In the genomic region with DNA sequence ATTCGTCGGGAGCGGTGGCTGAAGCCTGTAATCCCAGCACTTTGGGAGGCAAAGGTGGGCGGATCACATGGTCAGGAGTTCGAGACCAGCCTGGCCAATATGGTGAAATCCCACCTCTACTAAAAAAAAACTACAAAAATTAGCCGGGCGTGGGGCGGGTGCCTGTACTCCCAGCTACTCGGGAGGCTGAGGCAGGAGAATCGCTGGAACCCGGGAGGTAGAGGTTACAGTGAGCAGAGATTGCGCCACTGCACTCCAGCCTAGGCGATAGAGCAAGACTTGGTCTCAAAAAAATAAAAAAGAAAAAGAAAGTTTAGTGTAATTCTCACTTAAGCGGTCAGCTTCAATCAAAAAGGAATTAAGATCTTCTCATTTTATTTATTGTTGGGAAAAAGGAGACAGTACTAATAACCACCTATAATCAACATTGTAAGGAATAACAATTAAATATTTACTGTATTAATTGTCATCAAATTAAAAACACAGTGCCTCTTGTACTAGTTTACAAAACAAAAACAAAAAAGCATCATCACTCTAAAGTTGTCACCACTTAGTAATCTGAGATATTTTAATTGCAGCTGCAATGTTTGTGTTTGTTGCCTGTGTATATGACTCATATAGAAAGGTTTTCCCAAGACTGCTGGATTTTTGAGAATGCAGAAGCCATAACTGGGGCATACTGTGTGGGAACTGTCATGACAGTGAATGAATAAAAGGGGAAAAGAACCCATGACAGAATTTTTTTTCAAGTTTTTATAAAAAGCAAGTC, we compare ENCODE assay signal across 11 cellular contexts. TPM values are rescaled to one million over a fixed set of nuclear protein-coding genes. Genes with fewer than 3 reads are reported as not detected.
DNase-seq lines count a peak whose midpoint lies in the region; ATAC-seq, FAIRE-seq and TF ChIP-seq lines count a peak whose summit lies in the region.
"Had no signal": no experiment of that assay in that cellular context is flagged by ENCODE, and none has a peak within 500 bp of the region (broad histone marks: within the 10 kb centered on the region; RNA-seq: fewer than 3 reads in every experiment).

No MANE protein-coding gene starts in this region.

- H3K4me3 ChIP-seq in SK-N-SH (ENCODE audit: low read depth in 2 of 2, low read length in 1 of 2) (no peak overlapping the region), fibroblast of mammary gland (ENCODE audit: control insufficient read depth, low read depth, low read length) (no peak overlapping the region), skeletal muscle satellite cell (ENCODE audit: low read length) (no peak overlapping the region)
- no peak overlapping the region for H3K4me3 ChIP-seq in naive thymus-derived CD4-positive, alpha-beta T cell (ENCODE audit: low read length)

- no peak for TF ChIP-seq EP300 in SK-N-SH (IDR thresholded peaks at IDR 0.05; ENCODE audit: borderline replicate concordance in 1 of 2, low read depth in 1 of 2, low read length in 1 of 2)

- H4K20me1 ChIP-seq in SK-N-SH (ENCODE audit: insufficient read depth) = peaks cover 50% of the 10 kb centered on the region

- no peak overlapping the region for H3K27ac Mint-ChIP-seq in naive thymus-derived CD4-positive, alpha-beta T cell

- peaks cover 11% of the 10 kb centered on the region for H3F3A ChIP-seq in SK-N-SH (replicated peaks; ENCODE audit: insufficient read depth)

- ATAC-seq in naive thymus-derived CD4-positive, alpha-beta T cell = no peak
- ATAC-seq in GM21717 (IDR thresholded peaks at IDR 0.05; ENCODE audit: unreplicated experiment) = no peak

- H3K27ac ChIP-seq in SK-N-SH (ENCODE audit: low read depth in 2 of 2, low read length in 1 of 2) = peak overlapping the region in 1 of 2 experiments; percentile 72; a peak in 2 of 4 replicates
- no peak overlapping the region for H3K27ac ChIP-seq in naive thymus-derived CD4-positive, alpha-beta T cell (ENCODE audit: low read depth, low read length)

- H3K9me2 ChIP-seq in SK-N-SH = no peaks in the 10 kb centered on the region

- no peak for TF ChIP-seq RAD21 in SK-N-SH (IDR thresholded peaks at IDR 0.05; ENCODE audit: low read length)

- TF ChIP-seq POLR2A in H54 (IDR thresholded peaks at IDR 0.05; ENCODE audit: low read depth, low read length) = no peak

- no peak overlapping the region for H3K9ac ChIP-seq in SK-N-SH
- H3K9ac ChIP-seq in skeletal muscle satellite cell (ENCODE audit: low read depth, low read length) = no peak overlapping the region

- H3K4me2 ChIP-seq in SK-N-SH (no peak overlapping the region), skeletal muscle satellite cell (ENCODE audit: low read length) (peak overlapping the region; percentile 17)

- H3K36me3 Mint-ChIP-seq in naive thymus-derived CD4-positive, alpha-beta T cell = peaks cover 0 to 4% (median 2%) of the 10 kb centered on the region in 5 donors

- no peaks in the 10 kb centered on the region for H3K27me3 Mint-ChIP-seq in naive thymus-derived CD4-positive, alpha-beta T cell

- H3K79me2 ChIP-seq in SK-N-SH (ENCODE audit: insufficient read depth) = peaks cover 86% of the 10 kb centered on the region

- POLR2A ChIA-PET in SK-N-SH (lab: Yijun Ruan, JAX) = no interaction called here
- POLR2A ChIA-PET in naive thymus-derived CD4-positive, alpha-beta T cell (lab: Charles Lee) = interaction anchor here (0.7 kb wide), 1 partner anchor 199 kb away, joined by 3 read pairs; no protein-coding TSS in a partner anchor

- no peaks in the 10 kb centered on the region for H3K27me3 ChIP-seq in SK-N-SH (ENCODE audit: insufficient read depth)
- H3K27me3 ChIP-seq in skeletal muscle satellite cell (ENCODE audit: control insufficient read depth, insufficient read depth, low read length) = no peaks in the 10 kb centered on the region
- H3K27me3 ChIP-seq in naive thymus-derived CD4-positive, alpha-beta T cell (ENCODE audit: control insufficient read depth in 2 of 2, insufficient read depth in 2 of 2, low read length in 2 of 2) = no peaks in the 10 kb centered on the region
- H3K27me3 ChIP-seq: tibial nerve had no signal

- DNase-seq in H54 (ENCODE audit: insufficient read length, low spot score) (peak; percentile 31), SK-N-SH (no peak), fibroblast of mammary gland (ENCODE audit: low read depth) (peak; percentile 83)
- DNase-seq in naive thymus-derived CD4-positive, alpha-beta T cell = no peak
- no peak for DNase-seq in effector CD4-positive, alpha-beta T cell
- DNase-seq: activated CD4-positive, alpha-beta T cell treated with anti-CD3 and anti-CD28 coated beads, Interleukin-2, amount 50 U/mL, for 4 hours; amygdala; stimulated activated CD4-positive, alpha-beta T cell treated with anti-CD3 and anti-CD28 coated beads, Interleukin-4, amount 100 ng/mL, for 4 hours had no signal

- H3K36me3 ChIP-seq in SK-N-SH (replicated peaks in 1 of 2; ENCODE audit: control insufficient read depth in 1 of 2, insufficient read depth in 2 of 2, low read length in 1 of 2) = no peaks in the 10 kb centered on the region
- no peaks in the 10 kb centered on the region for H3K36me3 ChIP-seq in skeletal muscle satellite cell (ENCODE audit: insufficient read depth, low read length)
- H3K36me3 ChIP-seq in naive thymus-derived CD4-positive, alpha-beta T cell (ENCODE audit: control insufficient read depth in 2 of 3, insufficient read depth in 3 of 3, low read length in 3 of 3) = peaks cover 0 to 7% (median 0%) of the 10 kb centered on the region in 3 experiments
- H3K36me3 ChIP-seq: tibial nerve had no signal

- no peak overlapping the region for H2AFZ ChIP-seq in SK-N-SH (ENCODE audit: low read depth)

- TF ChIP-seq CTCF in SK-N-SH (IDR thresholded peaks at IDR 0.05) = no peak
- no peak for TF ChIP-seq CTCF in fibroblast of mammary gland (conservative IDR thresholded peaks at IDR 0.05; ENCODE audit: control insufficient read depth, insufficient read depth, low read depth, low read length)

- H3K9me3 ChIP-seq in SK-N-SH = no peaks in the 10 kb centered on the region
- no peaks in the 10 kb centered on the region for H3K9me3 ChIP-seq in skeletal muscle satellite cell (replicated peaks; ENCODE audit: low read length)
- no peaks in the 10 kb centered on the region for H3K9me3 ChIP-seq in naive thymus-derived CD4-positive, alpha-beta T cell (ENCODE audit: control insufficient read depth in 2 of 3, low read length in 3 of 3)
- H3K9me3 ChIP-seq: tibial nerve had no signal

- peaks cover 23 to 54% (median 41%) of the 10 kb centered on the region in 7 donors for H3K4me1 Mint-ChIP-seq in naive thymus-derived CD4-positive, alpha-beta T cell

- H3K4me1 ChIP-seq in SK-N-SH (ENCODE audit: control insufficient read depth in 1 of 2, insufficient read depth in 2 of 2, low read depth in 1 of 2, low read length in 1 of 2) (peaks cover 6 to 18% of the 10 kb centered on the region in 2 experiments; a peak in 3 of 4 replicates), skeletal muscle satellite cell (ENCODE audit: control insufficient read depth, insufficient read depth, low read length) (peaks cover 30% of the 10 kb centered on the region)
- H3K4me1 ChIP-seq in naive thymus-derived CD4-positive, alpha-beta T cell (ENCODE audit: control insufficient read depth in 2 of 2, insufficient read depth in 2 of 2, low read length in 2 of 2) = peaks cover 10 to 24% of the 10 kb centered on the region in 2 donors

- CTCF ChIA-PET in SK-N-SH (lab: Yijun Ruan, JAX) = interaction anchor here (0.7 kb wide), 1 partner anchor 11 kb away, joined by 3 read pairs; no protein-coding TSS in a partner anchor
- CTCF ChIA-PET in naive thymus-derived CD4-positive, alpha-beta T cell (lab: Charles Lee) = no interaction called here

- intact Hi-C loops in naive thymus-derived CD4-positive, alpha-beta T cell (cut with micrococcal nuclease) = no loop called here

- peak overlapping the region in 2 of 10 donors; percentile 35 to 41 for H3K4me3 Mint-ChIP-seq in naive thymus-derived CD4-positive, alpha-beta T cell

- H3K9me3 Mint-ChIP-seq in naive thymus-derived CD4-positive, alpha-beta T cell = no peaks in the 10 kb centered on the region

- WGBS in SK-N-SH (ENCODE audit: low lambda C conversion rate) = 97% methylated on average over 14 of the region's 14 CpGs

- no peak for FAIRE-seq in H54 (lab: Jason Lieb, UNC)

TF ChIP-seq in SK-N-SH, 30 proteins besides CTCF, POLR2A, EP300 and RAD21:
- TF ChIP-seq JUND (IDR thresholded peaks at IDR 0.05) = no peak
- TF ChIP-seq SIN3A (IDR thresholded peaks at IDR 0.05; ENCODE audit: borderline replicate concordance, low read depth, low read length) = no peak
- 0 out of 2 replicates have a peak, but pooled peaks have one; percentile 7 for TF ChIP-seq TCF12 (IDR thresholded peaks at IDR 0.05)
- peak; percentile 34; the same call in 1 of the 2 replicates for TF ChIP-seq FOSL2 (IDR thresholded peaks at IDR 0.05; ENCODE audit: borderline replicate concordance, low read depth)

RNA-seq across cellular contexts. Expression of a gene that starts 3.7 kb away (rescaled TPM):
- polyA plus RNA-seq in SK-N-SH (2012; rRNA removed) = 8.6 and 10.3 TPM in 2 replicates
- 6.0 and 7.3 TPM in 2 replicates for polyA plus RNA-seq in SK-N-SH (2012; cell fraction: cytosol; rRNA removed)
- polyA plus RNA-seq in SK-N-SH (2012; cell fraction: nucleus; rRNA removed) = 25.0 and 26.3 TPM in 2 replicates
- 9.4 and 9.9 TPM in 2 replicates for total RNA-seq in skeletal muscle satellite cell (2012; rRNA removed)
- 10 to 100 TPM; 18.7 to 25.7 (median 24.6) TPM for total RNA-seq in naive thymus-derived CD4-positive, alpha-beta T cell
- polyA plus RNA-seq in naive thymus-derived CD4-positive, alpha-beta T cell = 10 to 100 TPM; 17.9 to 26.7 TPM

RNA-seq across cellular contexts. Expression of a gene that starts 18.4 kb away (rescaled TPM):
- 100 and 119 TPM in 2 replicates for polyA plus RNA-seq in SK-N-SH (2012; rRNA removed)
- polyA plus RNA-seq in SK-N-SH (2012; cell fraction: cytosol; rRNA removed) = 79.5 and 109 TPM in 2 replicates
- polyA plus RNA-seq in SK-N-SH (2012; cell fraction: nucleus; rRNA removed) = 51.0 and 70.5 TPM in 2 replicates
- total RNA-seq in skeletal muscle satellite cell (2012; rRNA removed) = 63.1 and 70.8 TPM in 2 replicates
- 100 to 1,000 TPM in 3 of 5 experiments, 10 to 100 TPM in 2; 81.6 to 163 (median 125) TPM for total RNA-seq in naive thymus-derived CD4-positive, alpha-beta T cell
- 10 to 100 TPM; 36.8 to 38.9 TPM for polyA plus RNA-seq in naive thymus-derived CD4-positive, alpha-beta T cell

Comparison
In these comparisons a context has a peak if more than half of its experiments do, and no peak if none do; other contexts are left out.
1. DNase-seq: peak in H54 (single experiment) and fibroblast of mammary gland (single experiment); none in SK-N-SH (single experiment), naive thymus-derived CD4-positive, alpha-beta T cell (0 of 9) and effector CD4-positive, alpha-beta T cell (single experiment).